In genomic region chr12:30826276-30826675, GRCh38 we compare ENCODE assay signal across 18 cellular contexts.
DNase-seq lines count a peak whose midpoint lies in the region; ATAC-seq, FAIRE-seq and TF ChIP-seq lines count a peak whose summit lies in the region.
"Had no signal": no experiment of that assay in that cellular context is flagged by ENCODE, and none has a peak within 500 bp of the region (broad histone marks: within the 10 kb centered on the region; RNA-seq: fewer than 3 reads in every experiment).

No MANE protein-coding gene starts in this region.

- H3K4me3 ChIP-seq in H7 (ENCODE audit: insufficient read depth, low read depth, low read length), result no peak overlapping the region
- H3K4me3 ChIP-seq: BLaER1 had no signal

- FAIRE-seq in D721Med (lab: Jason Lieb, UNC), result no peak
- FAIRE-seq: A204.1, GM12891, GM18507, H54 had no signal

- DNase-seq in H7, result peak; percentile 53
- DNase-seq in ecto neural progenitor cell (ENCODE audit: low spot score), result peak; percentile 38
- peak; percentile 23 for DNase-seq in left lobe of liver (ENCODE audit: low spot score)
- no peak for DNase-seq in hypothalamus (lab: John Stamatoyannopoulos, UW)
- DNase-seq in D721Med (ENCODE audit: insufficient read length, low spot score), result no peak
- DNase-seq in COLO668 (lab: John Stamatoyannopoulos, UW; ENCODE audit: unreplicated experiment), result no peak
- DNase-seq: CD4-positive, CD25-positive, alpha-beta regulatory T cell; CD8-positive, alpha-beta T cell; DMS53; DMS79 treated with DMSO at 0.1 percent for 48 hours; GF-D8; GOT3; HCEC 1CT had no signal

- no peaks in the 10 kb centered on the region for H3K36me3 ChIP-seq in H7 (replicated peaks; ENCODE audit: control insufficient read depth, insufficient read depth, low read length)
- H3K36me3 ChIP-seq: BLaER1 had no signal

- peaks cover 22% of the 10 kb centered on the region for H3K27me3 ChIP-seq in H7 (ENCODE audit: control insufficient read depth, insufficient read depth, low read length)
- H3K27me3 ChIP-seq: BLaER1 had no signal

- no peak for TF ChIP-seq CTCF in D721Med (IDR thresholded peaks at IDR 0.05; ENCODE audit: insufficient read depth, missing control alignments)

- ATAC-seq in left lobe of liver, result no peak
- ATAC-seq: CD8-positive, alpha-beta T cell had no signal

Comparison
In these comparisons a context has a peak if more than half of its experiments do, and no peak if none do; other contexts are left out.
1. DNase-seq: peak in H7 (single experiment), ecto neural progenitor cell (single experiment) and left lobe of liver (single experiment); none in hypothalamus (0 of 51), D721Med (single experiment) and COLO668 (single experiment).